20 cellular contexts compared by ENCODE assay signal in the genomic region with DNA sequence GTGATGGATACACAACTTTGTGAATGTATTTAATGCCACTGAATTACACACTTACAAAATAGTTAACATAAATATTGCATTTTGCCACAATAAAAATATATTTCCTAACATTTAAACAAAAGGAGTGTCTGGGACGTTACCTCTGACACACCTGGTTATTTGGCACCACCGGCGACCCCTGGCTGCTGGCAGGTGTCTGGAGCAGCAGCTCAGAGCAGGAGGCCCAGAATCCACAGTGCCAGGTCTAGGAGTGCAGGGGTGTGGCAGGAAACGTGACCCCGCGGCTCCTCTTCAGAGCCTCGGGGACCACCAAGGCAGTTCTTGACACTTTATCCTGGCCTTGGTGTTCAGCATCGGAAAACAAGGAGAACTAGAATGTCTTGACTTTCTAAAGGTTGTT.
"Had no signal": no experiment of that assay in that cellular context is flagged by ENCODE, and none has a peak within 500 bp of the region (broad histone marks: within the 10 kb centered on the region; RNA-seq: fewer than 3 reads in every experiment).

No MANE protein-coding gene starts in this region.

- H3K36me3 Mint-ChIP-seq: immature natural killer cell had no signal

- H3K4me3 ChIP-seq: cardiac muscle cell, pancreas, tibial nerve, uterus had no signal

- H3K4me1 Mint-ChIP-seq: activated CD4-positive, alpha-beta T cell treated with anti-CD3 and anti-CD28 coated beads for 36 hours had no signal

- H3K27me3 Mint-ChIP-seq: activated CD4-positive, alpha-beta T cell treated with anti-CD3 and anti-CD28 coated beads for 36 hours; activated naive CD8-positive, alpha-beta T cell treated with anti-CD3 and anti-CD28 coated beads for 36 hours; naive thymus-derived CD4-positive, alpha-beta T cell had no signal

- H3K27ac ChIP-seq: cardiac muscle cell, pancreas, tibial nerve, uterus had no signal

- H3K9me3 ChIP-seq: pancreas, uterus had no signal

- H3K4me1 ChIP-seq: pancreas, tibial nerve, uterus had no signal

- H3K27me3 ChIP-seq: cardiac muscle cell, pancreas, tibial nerve, uterus had no signal

- DNase-seq: activated CD4-positive, alpha-beta T cell treated with anti-CD3 and anti-CD28 coated beads for 36 hours; activated CD4-positive, alpha-beta T cell treated with anti-CD3 and anti-CD28 coated beads, Interleukin-2, amount 50 U/mL, for 48 hours; activated naive CD8-positive, alpha-beta T cell treated with anti-CD3 and anti-CD28 coated beads for 36 hours; activated T-cell treated with anti-CD3 and anti-CD28 coated beads for 4 hours; amniotic stem cell; foreskin melanocyte; glutamatergic neuron; immature natural killer cell; mesenchymal stem cell; naive thymus-derived CD4-positive, alpha-beta T cell; pancreas; stimulated activated CD4-positive, alpha-beta T cell treated with anti-CD3 and anti-CD28 coated beads, Interleukin-12 subunit alpha, Interleukin-12 subunit beta, amount 100 ng/mL, for 4 hours; stimulated activated CD4-positive, alpha-beta T cell treated with anti-CD3 and anti-CD28 coated beads, Interleukin-1b, Interleukin-23, amount 100 ng/mL, for 48 hours; stimulated activated naive CD8-positive, alpha-beta T cell treated with anti-CD3 and anti-CD28 coated beads, Interleukin-15, Interleukin-2, amounts not matched to agents 100 U/mL and 50 U/mL, for 24 hours; substantia nigra; uterus had no signal

- H3K9me3 Mint-ChIP-seq: immature natural killer cell had no signal

- H3K4me3 Mint-ChIP-seq: activated CD4-positive, alpha-beta T cell treated with anti-CD3 and anti-CD28 coated beads for 36 hours; activated naive CD8-positive, alpha-beta T cell treated with anti-CD3 and anti-CD28 coated beads for 36 hours; activated T-helper 1 cell treated with anti-CD3 and anti-CD28 coated beads, Interleukin-12 subunit alpha, Interleukin-12 subunit beta, Interleukin-2, Interleukin-4 antibody, amounts not matched to agents 30 ng/mL and 10 ng/mL and 1 ng/mL, durations not matched to agents 14 hours and 24 hours and 36 hours; immature natural killer cell; naive thymus-derived CD4-positive, alpha-beta T cell; T-helper 2 cell treated with Interferon-gamma antibody and Interleukin-4, amounts not matched to agents 5 μg/mL and 100 μg/mL, for 36 hours had no signal

- H3K36me3 ChIP-seq: cardiac muscle cell, pancreas, tibial nerve, uterus had no signal

- H3K27ac Mint-ChIP-seq: activated CD4-positive, alpha-beta T cell treated with anti-CD3 and anti-CD28 coated beads for 36 hours; activated naive CD8-positive, alpha-beta T cell treated with anti-CD3 and anti-CD28 coated beads for 36 hours; activated T-helper 1 cell treated with anti-CD3 and anti-CD28 coated beads, Interleukin-12 subunit alpha, Interleukin-12 subunit beta, Interleukin-2, Interleukin-4 antibody, amounts not matched to agents 30 ng/mL and 10 ng/mL and 1 ng/mL, durations not matched to agents 14 hours and 24 hours and 36 hours; immature natural killer cell; naive thymus-derived CD4-positive, alpha-beta T cell; T-helper 2 cell treated with Interferon-gamma antibody and Interleukin-4, amounts not matched to agents 5 μg/mL and 100 μg/mL, for 36 hours had no signal

- ATAC-seq: activated CD4-positive, alpha-beta T cell treated with anti-CD3 and anti-CD28 coated beads for 36 hours; naive thymus-derived CD4-positive, alpha-beta T cell; pancreas; stimulated activated naive CD8-positive, alpha-beta T cell treated with anti-CD3 and anti-CD28 coated beads, Interleukin-15, Interleukin-2, amounts not matched to agents 100 U/mL and 50 U/mL, for 24 hours had no signal
